ENCODE assay signal across 15 cellular contexts in genomic region chr11:2214527-2215229, GRCh38.
DNase-seq lines count a peak whose midpoint lies in the region; ATAC-seq lines count a peak whose summit lies in the region.
"Had no signal": no experiment of that assay in that cellular context is flagged by ENCODE, and none has a peak within 500 bp of the region (broad histone marks: within the 10 kb centered on the region; RNA-seq: fewer than 3 reads in every experiment).

No MANE protein-coding gene starts in this region.

- no peak for ATAC-seq in HG03354 (IDR thresholded peaks at IDR 0.05; ENCODE audit: poor library complexity, severe bottlenecking, unreplicated experiment)
- no peak for ATAC-seq in GM21717 (IDR thresholded peaks at IDR 0.05; ENCODE audit: unreplicated experiment)
- ATAC-seq: foreskin keratinocyte; stimulated activated naive B cell treated with anti-CD40 and anti-IgM and Interleukin-4, amounts not matched to agents 10 μg/mL and 1 μg/mL and 100 μg/mL, for 72 hours had no signal

- DNase-seq in activated effector memory CD4-positive, alpha-beta T cell treated with anti-CD3 and anti-CD28 coated beads, Interleukin-2, amount 50 U/mL, for 16 hours: peak; percentile 54
- no peak for DNase-seq in activated effector memory CD4-positive, alpha-beta T cell treated with Interleukin-2 at 50 U/mL for 16 hours
- DNase-seq in NCI-H524 treated with DMSO at 0.1 percent for 48 hours (lab: John Stamatoyannopoulos, UW) (peak; percentile 5), left kidney (ENCODE audit: low read depth, low spot score) (peak; percentile 58)
- peak; percentile 21 for DNase-seq in stimulated activated CD8-positive, alpha-beta memory T cell treated with anti-CD3 and anti-CD28 coated beads, Interleukin-4, amount 100 ng/mL, for 48 hours
- no peak for DNase-seq in stimulated activated CD4-positive, alpha-beta T cell treated with anti-CD3 and anti-CD28 coated beads, Interleukin-15, amount 100 ng/mL, for 24 hours
- DNase-seq: dermis blood vessel endothelial cell; foreskin keratinocyte; GF-D8; kidney glomerular epithelial cell; MG63; NCI-H226; stimulated activated naive B cell treated with anti-CD40 and anti-IgM and Interleukin-4, amounts not matched to agents 10 μg/mL and 1 μg/mL and 100 μg/mL, for 72 hours had no signal

Comparison
In these comparisons a context has a peak if more than half of its experiments do, and no peak if none do; other contexts are left out.
1. DNase-seq: peak in activated effector memory CD4-positive, alpha-beta T cell treated with anti-CD3 and anti-CD28 coated beads, Interleukin-2, amount 50 U/mL, for 16 hours (single experiment), NCI-H524 treated with DMSO at 0.1 percent for 48 hours (single experiment), left kidney (single experiment) and stimulated activated CD8-positive, alpha-beta memory T cell treated with anti-CD3 and anti-CD28 coated beads, Interleukin-4, amount 100 ng/mL, for 48 hours (single experiment); none in activated effector memory CD4-positive, alpha-beta T cell treated with Interleukin-2 at 50 U/mL for 16 hours (single experiment) and stimulated activated CD4-positive, alpha-beta T cell treated with anti-CD3 and anti-CD28 coated beads, Interleukin-15, amount 100 ng/mL, for 24 hours (single experiment).